ENCODE assay signal across 13 cellular contexts in the genomic region with DNA sequence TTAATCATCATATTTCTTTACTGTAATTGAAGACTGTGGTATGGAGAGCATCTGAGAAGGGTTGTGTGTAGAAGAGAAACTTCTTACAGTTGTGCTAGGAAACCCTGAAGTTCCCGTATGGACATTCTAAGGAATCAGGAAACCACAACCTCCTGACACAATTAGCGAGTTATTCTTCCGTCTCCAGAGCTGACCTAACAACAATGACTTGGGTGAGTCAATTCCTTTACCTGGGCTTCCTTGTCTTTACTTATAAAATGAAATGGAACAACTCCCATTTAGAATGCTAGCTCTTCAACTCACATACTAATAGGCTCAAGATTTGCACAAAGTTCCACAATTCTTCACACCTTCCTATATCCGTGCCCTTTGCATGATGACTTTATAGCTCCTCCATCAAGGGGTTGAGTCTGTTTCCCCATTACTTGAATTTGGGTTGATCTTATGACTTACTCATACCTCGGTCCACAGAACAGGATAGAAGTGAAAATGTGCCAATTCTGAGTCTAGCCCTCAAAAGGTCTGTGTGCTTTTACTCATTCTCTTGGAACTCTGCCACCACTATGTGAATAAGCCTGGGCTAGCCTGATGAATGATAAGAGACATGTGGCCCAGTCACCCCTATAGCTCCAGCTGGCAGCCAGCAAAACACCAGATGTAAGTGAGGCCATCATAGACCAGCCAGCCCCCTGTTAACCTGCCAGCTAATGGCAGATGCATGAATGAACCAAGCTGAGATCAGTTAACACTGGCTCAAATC.
DNase-seq lines count a peak whose midpoint lies in the region; ATAC-seq and TF ChIP-seq lines count a peak whose summit lies in the region.
"Had no signal": no experiment of that assay in that cellular context is flagged by ENCODE, and none has a peak within 500 bp of the region (broad histone marks: within the 10 kb centered on the region; RNA-seq: fewer than 3 reads in every experiment).

No MANE protein-coding gene starts in this region.

- no peak overlapping the region for H2AFZ ChIP-seq in hepatocyte

- H4K20me1 ChIP-seq in hepatocyte (ENCODE audit: insufficient read depth, poor library complexity, severe bottlenecking) = no peaks in the 10 kb centered on the region

- ATAC-seq in HG02885 (IDR thresholded peaks at IDR 0.05; ENCODE audit: poor library complexity, unreplicated experiment) = no peak
- ATAC-seq: psoas muscle had no signal

- H3K4me3 Mint-ChIP-seq in activated CD4-positive, alpha-beta memory T cell treated with anti-CD3 and anti-CD28 coated beads, Interleukin-2, amount 10 ng/mL, durations not matched to agents 7 days and 5 days = no peak overlapping the region

- no peak overlapping the region for H3K27ac Mint-ChIP-seq in activated CD4-positive, alpha-beta memory T cell treated with anti-CD3 and anti-CD28 coated beads, Interleukin-2, amount 10 ng/mL, durations not matched to agents 7 days and 5 days

- H3K4me2 ChIP-seq in hepatocyte = no peak overlapping the region

- peak; percentile 57 for DNase-seq in COR-L47 (lab: John Stamatoyannopoulos, UW)
- DNase-seq in NCI-H1105 (lab: John Stamatoyannopoulos, UW) = peak; percentile 82
- peak; percentile 51 for DNase-seq in SK-N-DZ (ENCODE audit: low spot score)
- peak; percentile 38 for DNase-seq in hepatocyte (ENCODE audit: low spot score)
- no peak for DNase-seq in caudate nucleus (lab: John Stamatoyannopoulos, UW)
- DNase-seq in iPS-NIHi11 (ENCODE audit: low spot score) = no peak
- no peak for DNase-seq in activated CD4-positive, alpha-beta memory T cell treated with anti-CD3 and anti-CD28 coated beads, Interleukin-2, amount 10 ng/mL, durations not matched to agents 7 days and 5 days
- DNase-seq: activated CD4-positive, CD25-positive, alpha-beta regulatory T cell treated with anti-CD3 and anti-CD28 coated beads, Interleukin-2, amount 50 U/mL, for 72 hours; anterior cingulate cortex; psoas muscle; stimulated activated CD8-positive, alpha-beta memory T cell treated with anti-CD3 and anti-CD28 coated beads, Interleukin-4, amount 100 ng/mL, for 48 hours had no signal

- no peaks in the 10 kb centered on the region for H3K9me2 ChIP-seq in hepatocyte (replicated peaks; ENCODE audit: insufficient read depth)

- H3K27ac ChIP-seq in hepatocyte (no peak overlapping the region), caudate nucleus (ENCODE audit: low read depth, low read length) (no peak overlapping the region)
- H3K27ac ChIP-seq: C4-2B, psoas muscle had no signal

- CTCF ChIA-PET in activated CD4-positive, alpha-beta memory T cell treated with anti-CD3 and anti-CD28 coated beads, Interleukin-2, amount 10 ng/mL, durations not matched to agents 7 days and 5 days (lab: Charles Lee) = no interaction called here

- no peaks in the 10 kb centered on the region for H3K27me3 ChIP-seq in hepatocyte

- H3K4me3 ChIP-seq in hepatocyte = no peak overlapping the region
- H3K4me3 ChIP-seq: psoas muscle had no signal

- no peaks in the 10 kb centered on the region for H3K36me3 Mint-ChIP-seq in activated CD4-positive, alpha-beta memory T cell treated with anti-CD3 and anti-CD28 coated beads, Interleukin-2, amount 10 ng/mL, durations not matched to agents 7 days and 5 days (ENCODE audit: low read depth)

- H3K9me3 ChIP-seq in hepatocyte (ENCODE audit: low read depth) = no peaks in the 10 kb centered on the region
- H3K9me3 ChIP-seq: psoas muscle had no signal

- no peaks in the 10 kb centered on the region for H3K79me2 ChIP-seq in hepatocyte

- no peaks in the 10 kb centered on the region for H3K4me1 ChIP-seq in hepatocyte (ENCODE audit: insufficient read depth)
- H3K4me1 ChIP-seq: psoas muscle had no signal

- POLR2A ChIA-PET in activated CD4-positive, alpha-beta memory T cell treated with anti-CD3 and anti-CD28 coated beads, Interleukin-2, amount 10 ng/mL, durations not matched to agents 7 days and 5 days (lab: Charles Lee) = no interaction called here

- no peaks in the 10 kb centered on the region for H3K4me1 Mint-ChIP-seq in activated CD4-positive, alpha-beta memory T cell treated with anti-CD3 and anti-CD28 coated beads, Interleukin-2, amount 10 ng/mL, durations not matched to agents 7 days and 5 days

- WGBS in hepatocyte (ENCODE audit: low lambda C conversion rate, missing lambda C conversion rate) = 88% methylated on average over 5 of the region's 5 CpGs

- no peaks in the 10 kb centered on the region for H3K27me3 Mint-ChIP-seq in activated CD4-positive, alpha-beta memory T cell treated with anti-CD3 and anti-CD28 coated beads, Interleukin-2, amount 10 ng/mL, durations not matched to agents 7 days and 5 days

- no peaks in the 10 kb centered on the region for H3K36me3 ChIP-seq in hepatocyte (replicated peaks; ENCODE audit: insufficient read depth, low read depth)

- TF ChIP-seq CTCF in hepatocyte (IDR thresholded peaks at IDR 0.05; ENCODE audit: poor library complexity) = no peak

- no peaks in the 10 kb centered on the region for H3K9me3 Mint-ChIP-seq in activated CD4-positive, alpha-beta memory T cell treated with anti-CD3 and anti-CD28 coated beads, Interleukin-2, amount 10 ng/mL, durations not matched to agents 7 days and 5 days

Comparison
In these comparisons a context has a peak if more than half of its experiments do, and no peak if none do; other contexts are left out.
1. DNase-seq: peak in COR-L47 (single experiment), NCI-H1105 (single experiment), SK-N-DZ (single experiment) and hepatocyte (single experiment); none in caudate nucleus (0 of 61), iPS-NIHi11 (single experiment) and activated CD4-positive, alpha-beta memory T cell treated with anti-CD3 and anti-CD28 coated beads, Interleukin-2, amount 10 ng/mL, durations not matched to agents 7 days and 5 days (single experiment).